9 cellular contexts compared by ENCODE assay signal in genomic region chr15:84195603-84196002, GRCh38. TPM values are rescaled to one million over a fixed set of nuclear protein-coding genes. Genes with fewer than 3 reads are reported as not detected.
DNase-seq lines count a peak whose midpoint lies in the region; ATAC-seq, FAIRE-seq and TF ChIP-seq lines count a peak whose summit lies in the region.
"Not testable (repeated sequence)": the region's sequence is repeated elsewhere in the genome, so short reads cannot be mapped to it uniquely, and the experiment has no call there.
"Had no signal": no experiment of that assay in that cellular context is flagged by ENCODE, and none has a peak within 500 bp of the region (broad histone marks: within the 10 kb centered on the region; RNA-seq: fewer than 3 reads in every experiment).

No MANE protein-coding gene starts in this region.

- not testable (repeated sequence) for H3K27me3 Mint-ChIP-seq in WTC11 (ENCODE audit: low read depth)

- H3K36me3 ChIP-seq in mucosa of descending colon (ENCODE audit: low read depth): not testable (repeated sequence)

- H3K9me3 ChIP-seq in A549, mucosa of descending colon: not testable (repeated sequence)

- not testable (repeated sequence) for DNase-seq in A549 (ENCODE audit: low read depth in 1 of 2, low spot score in 1 of 2); WTC11 (ENCODE audit: low spot score); mucosa of descending colon

- not testable (repeated sequence) for H3K4me3 Mint-ChIP-seq in WTC11

- H3K27ac Mint-ChIP-seq in WTC11: not testable (repeated sequence)

- not testable (repeated sequence) for H3K4me1 Mint-ChIP-seq in WTC11

- not testable (repeated sequence) for H3K27ac ChIP-seq in A549

- ATAC-seq in A549 (peak; percentile 90 to 97), GM19023 (IDR thresholded peaks at IDR 0.05; ENCODE audit: unreplicated experiment) (peak; percentile 74), GM21447 (IDR thresholded peaks at IDR 0.05; ENCODE audit: unreplicated experiment) (peak; percentile 73), HG02798 (IDR thresholded peaks at IDR 0.05; ENCODE audit: poor library complexity, unreplicated experiment) (peak; percentile 83), HG03280 (IDR thresholded peaks at IDR 0.05; ENCODE audit: unreplicated experiment) (peak; percentile 88), WTC11 (peak; percentile 95), esophagus mucosa (peak; percentile 87), mucosa of descending colon (peak; percentile 92)

- no CpG with 5 or more reads among the region's 8 CpGs for WGBS in A549 (ENCODE audit: missing lambda C conversion rate)

- not testable (repeated sequence) for TF ChIP-seq RAD21 in A549 (conservative IDR thresholded peaks at IDR 0.05 in 1 of 2, IDR thresholded peaks at IDR 0.05 in 1 of 2)

- TF ChIP-seq EP300 in A549 (IDR thresholded peaks at IDR 0.05): not testable (repeated sequence)

- TF ChIP-seq POLR2A in A549 (IDR thresholded peaks at IDR 0.05; ENCODE audit: low read length): not testable (repeated sequence)

- not testable (repeated sequence) for H3K4me1 ChIP-seq in A549; mucosa of descending colon (ENCODE audit: low read depth)

- not testable (repeated sequence) for H3K36me3 Mint-ChIP-seq in WTC11

- POLR2A ChIA-PET in A549 (lab: Yijun Ruan, JAX); WTC11 (lab: Charles Lee): not testable (repeated sequence)

- H3K4me3 ChIP-seq in A549, mucosa of descending colon: not testable (repeated sequence)

- CTCF ChIA-PET in A549 (lab: Yijun Ruan, JAX); WTC11 (lab: Charles Lee): not testable (repeated sequence)

- not testable (repeated sequence) for H3K4me2 ChIP-seq in A549

- not testable (repeated sequence) for TF ChIP-seq CTCF in A549 (IDR thresholded peaks at IDR 0.05); WTC11 (IDR thresholded peaks at IDR 0.05); mucosa of descending colon (IDR thresholded peaks at IDR 0.05)

- intact Hi-C loops in mucosa of descending colon (cut with DNase I, micrococcal nuclease): not testable (repeated sequence)

- not testable (repeated sequence) for H3K9me3 Mint-ChIP-seq in WTC11

- FAIRE-seq in A549 (lab: Jason Lieb, UNC): not testable (repeated sequence)

RNA-seq across cellular contexts. Expression of gene GOLGA6L4, which starts 40.0 kb away (rescaled TPM):
- polyA plus RNA-seq in A549 (2011; rRNA removed): 1.5 and 1.9 TPM in 2 replicates
- 0.50 and 0.58 TPM in 2 replicates for polyA plus RNA-seq in A549 (2012; cell fraction: cytosol; rRNA removed)
- 2.9 and 3.7 TPM in 2 replicates for polyA plus RNA-seq in A549 (2012; cell fraction: nucleus; rRNA removed)
- polyA plus RNA-seq in A549 (2017; fragmentation: RNase III; extraction: RNeasy Plus Mini Kit Qiagen cat#74134 plus additional on column Dnase treatment): 1.7 to 2.7 TPM (median 1.8 TPM) in 3 replicates
- polyA minus RNA-seq in A549 (2011; rRNA and poly(A)+ RNA removed): 1.4 and 1.6 TPM in 2 replicates
- total RNA-seq in WTC11 (2021): 2.1 to 3.5 TPM (median 2.4 TPM) in 3 replicates
- total RNA-seq in esophagus mucosa: 2.4 TPM
- total RNA-seq in mucosa of descending colon: 1 to 10 TPM; 2.0 to 3.7 (median 2.4) TPM
- polyA plus RNA-seq: IgD-negative memory B cell had no signal
